ENCODE assay signal across 9 cellular contexts in the genomic region with DNA sequence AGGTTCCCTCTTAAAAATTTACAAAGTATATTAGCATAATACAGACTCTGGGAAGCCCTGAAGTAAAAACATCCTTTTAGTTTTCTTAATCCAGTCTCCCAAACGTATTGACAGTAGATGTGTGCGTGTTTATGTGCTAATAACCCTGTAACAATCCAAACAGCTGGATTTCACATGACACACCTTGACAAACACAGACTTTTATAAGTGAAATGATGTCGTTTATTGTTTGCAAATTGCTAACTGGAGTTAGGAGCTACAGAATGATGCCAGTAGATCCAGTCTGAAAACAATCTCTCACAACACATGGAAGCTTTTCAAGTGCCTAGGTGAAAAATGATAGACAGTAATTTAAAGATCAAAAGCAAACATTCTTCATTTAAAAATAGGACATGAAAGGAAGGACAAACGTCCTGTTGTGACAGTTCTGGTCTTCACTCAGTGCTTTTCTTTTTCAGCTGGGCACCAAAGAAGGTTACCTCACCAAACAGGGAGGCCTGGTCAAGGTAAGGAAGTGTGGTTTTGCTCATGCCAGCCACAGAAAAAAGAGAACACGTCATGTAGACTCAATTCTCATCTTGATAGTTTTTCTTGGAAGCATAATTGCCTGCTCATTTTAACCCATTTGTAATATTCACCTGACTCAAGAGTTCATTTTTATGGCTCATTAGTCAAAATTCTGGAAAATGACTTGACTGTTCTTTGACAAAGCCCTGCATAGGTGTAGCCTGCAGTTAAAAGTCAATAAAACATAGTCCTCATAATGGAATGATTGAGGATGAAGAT. TPM values are rescaled to one million over a fixed set of nuclear protein-coding genes. Genes with fewer than 3 reads are reported as not detected.
DNase-seq lines count a peak whose midpoint lies in the region; ATAC-seq lines count a peak whose summit lies in the region.
"Had no signal": no experiment of that assay in that cellular context is flagged by ENCODE, and none has a peak within 500 bp of the region (broad histone marks: within the 10 kb centered on the region; RNA-seq: fewer than 3 reads in every experiment).

No MANE protein-coding gene starts in this region.

- intact Hi-C loops in left ventricle myocardium superior (cut with micrococcal nuclease) = loop anchor here (10.0 kb wide), 2 partner anchors 47 to 667 kb away; a partner anchor contains a TSS

- peak overlapping the region; percentile 42 for H3K27ac Mint-ChIP-seq in activated naive CD8-positive, alpha-beta T cell treated with anti-CD3 and anti-CD28 coated beads for 36 hours
- H3K27ac Mint-ChIP-seq: dendritic cell treated with granulocyte-macrophage colony-stimulating factor and Interleukin-4, amounts not matched to agents 40 ng/mL and 50 ng/mL, for 4 days had no signal

- no peak for DNase-seq in activated naive CD8-positive, alpha-beta T cell treated with anti-CD3 and anti-CD28 coated beads for 36 hours
- DNase-seq in islet precursor cell = no peak
- no peak for DNase-seq in left ventricle myocardium superior
- no peak for DNase-seq in medulla oblongata (ENCODE audit: extremely low spot score)
- DNase-seq in T1000 (lab: John Stamatoyannopoulos, UW) = no peak

- H3K9me3 Mint-ChIP-seq in activated naive CD8-positive, alpha-beta T cell treated with anti-CD3 and anti-CD28 coated beads for 36 hours = no peaks in the 10 kb centered on the region
- H3K9me3 Mint-ChIP-seq: dendritic cell treated with granulocyte-macrophage colony-stimulating factor and Interleukin-4, amounts not matched to agents 40 ng/mL and 50 ng/mL, for 4 days had no signal

- no peak overlapping the region for H3K4me3 Mint-ChIP-seq in activated naive CD8-positive, alpha-beta T cell treated with anti-CD3 and anti-CD28 coated beads for 36 hours
- H3K4me3 Mint-ChIP-seq: dendritic cell treated with granulocyte-macrophage colony-stimulating factor and Interleukin-4, amounts not matched to agents 40 ng/mL and 50 ng/mL, for 4 days had no signal

- ATAC-seq in GM18498 (IDR thresholded peaks at IDR 0.05; ENCODE audit: unreplicated experiment) = peak; percentile 73
- peak; percentile 41 for ATAC-seq in GM21360 (IDR thresholded peaks at IDR 0.05; ENCODE audit: unreplicated experiment)
- ATAC-seq in HG03565 (IDR thresholded peaks at IDR 0.05; ENCODE audit: unreplicated experiment) = peak; percentile 56
- ATAC-seq in left ventricle myocardium superior = no peak

- peaks cover 31% of the 10 kb centered on the region for H3K4me1 Mint-ChIP-seq in activated naive CD8-positive, alpha-beta T cell treated with anti-CD3 and anti-CD28 coated beads for 36 hours

- peaks cover 38% of the 10 kb centered on the region for H3K36me3 Mint-ChIP-seq in activated naive CD8-positive, alpha-beta T cell treated with anti-CD3 and anti-CD28 coated beads for 36 hours

- no peaks in the 10 kb centered on the region for H3K27me3 Mint-ChIP-seq in activated naive CD8-positive, alpha-beta T cell treated with anti-CD3 and anti-CD28 coated beads for 36 hours
- H3K27me3 Mint-ChIP-seq: dendritic cell treated with granulocyte-macrophage colony-stimulating factor and Interleukin-4, amounts not matched to agents 40 ng/mL and 50 ng/mL, for 4 days had no signal

RNA-seq across cellular contexts. Expression of a gene that starts 32.9 kb away (rescaled TPM):
- total RNA-seq in activated naive CD8-positive, alpha-beta T cell treated with anti-CD3 and anti-CD28 coated beads for 36 hours = 10 to 100 TPM; 33.6 to 35.1 TPM
- 38.9 TPM for total RNA-seq in left ventricle myocardium superior

RNA-seq across cellular contexts. Expression of a gene that starts 44.7 kb away (rescaled TPM):
- 10 to 100 TPM; 37.9 to 39.7 TPM for total RNA-seq in activated naive CD8-positive, alpha-beta T cell treated with anti-CD3 and anti-CD28 coated beads for 36 hours
- total RNA-seq in left ventricle myocardium superior = 0.42 TPM

Comparison
In these comparisons a context has a peak if more than half of its experiments do, and no peak if none do; other contexts are left out.
1. RNA of a gene that starts 44.7 kb away (total RNA-seq): 37.9 to 39.7 TPM in activated naive CD8-positive, alpha-beta T cell treated with anti-CD3 and anti-CD28 coated beads for 36 hours; 0.42 TPM in left ventricle myocardium superior (single experiment); every median in the first group is over 10 times any median in the second.